ENCODE assay signal across 21 cellular contexts in the genomic region with DNA sequence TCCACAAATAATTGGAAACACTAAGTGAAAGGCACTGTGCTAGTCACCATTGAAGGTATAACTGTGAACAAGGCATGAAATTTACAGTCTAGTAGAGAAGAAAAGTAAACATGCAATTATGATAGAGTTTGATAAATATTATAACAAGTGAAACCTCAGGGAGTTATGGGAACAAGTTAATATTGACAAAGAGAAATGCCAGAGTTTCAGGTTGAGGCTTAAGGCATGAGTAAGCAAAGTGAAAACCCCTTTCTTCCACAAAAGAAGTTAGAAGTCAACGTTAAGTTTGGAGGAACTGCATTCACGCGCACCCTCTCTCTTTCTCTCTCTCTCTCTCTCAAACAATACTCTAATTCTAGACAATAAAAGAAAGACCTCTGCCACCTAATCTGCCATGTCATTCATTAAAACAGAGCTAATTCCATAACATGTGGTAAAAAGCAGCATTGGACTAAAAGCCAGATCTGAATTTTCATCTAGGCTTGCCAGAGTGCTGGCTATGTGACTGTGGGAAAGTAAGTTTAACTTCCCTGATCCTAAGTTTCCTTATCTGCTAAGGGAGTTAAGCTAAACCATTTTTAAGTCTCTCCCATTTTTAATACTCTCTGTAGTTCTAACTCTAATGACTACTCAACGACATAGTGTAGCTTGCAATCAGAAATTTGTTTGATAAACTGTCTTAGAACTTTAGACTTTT. TPM values are rescaled to one million over a fixed set of nuclear protein-coding genes. Genes with fewer than 3 reads are reported as not detected.
"Had no signal": no experiment of that assay in that cellular context is flagged by ENCODE, and none has a peak within 500 bp of the region (broad histone marks: within the 10 kb centered on the region; RNA-seq: fewer than 3 reads in every experiment).

No MANE protein-coding gene starts in this region.

- ATAC-seq: activated CD8-positive, alpha-beta T cell treated with anti-CD3 and anti-CD28 coated beads for 36 hours; gastrocnemius medialis; sciatic nerve; stimulated activated memory B cell treated with anti-CD40 and anti-IgM and Interleukin-4, amounts not matched to agents 10 μg/mL and 1 μg/mL and 100 μg/mL, for 72 hours; upper lobe of right lung had no signal

- H3K4me1 ChIP-seq: gastrocnemius medialis, upper lobe of right lung had no signal

- H3K9me3 ChIP-seq: gastrocnemius medialis, upper lobe of right lung had no signal

- H3K4me3 ChIP-seq: coronary artery, gastrocnemius medialis, smooth muscle cell, upper lobe of right lung had no signal

- H3K36me3 ChIP-seq: brain microvascular endothelial cell, gastrocnemius medialis, upper lobe of right lung had no signal

- H3K27ac ChIP-seq: brain microvascular endothelial cell, coronary artery, gastrocnemius medialis, upper lobe of right lung had no signal

- DNase-seq: activated CD4-positive, alpha-beta T cell treated with anti-CD3 and anti-CD28 coated beads for 48 hours; activated CD8-positive, alpha-beta T cell treated with anti-CD3 and anti-CD28 coated beads for 36 hours; activated naive CD4-positive, alpha-beta T cell treated with Interleukin-2 at 50 U/mL for 16 hours; activated naive CD8-positive, alpha-beta T cell treated with anti-CD3 and anti-CD28 coated beads, Interleukin-2, amount 10 ng/mL, durations not matched to agents 7 days and 5 days; activated T-cell treated with anti-CD3 and anti-CD28 coated beads, Interleukin-2, amount 50 U/mL, for 1 hour; amygdala; brain microvascular endothelial cell; central memory CD4-positive, alpha-beta T cell; erythroblast; gastrocnemius medialis; head of caudate nucleus; stimulated activated CD4-positive, alpha-beta T cell treated with anti-CD3 and anti-CD28 coated beads, Interleukin-4, amount 100 ng/mL, for 24 hours; SW 1271; upper lobe of right lung had no signal

- FAIRE-seq: endometrium had no signal

- H3K27me3 ChIP-seq: brain microvascular endothelial cell, gastrocnemius medialis, upper lobe of right lung had no signal

RNA-seq across cellular contexts. Expression of a gene that starts 22.0 kb away (rescaled TPM):
- total RNA-seq: activated T-helper 2 cell treated with anti-CD3 and anti-CD28 coated beads, Interferon-gamma antibody, Interleukin-2, Interleukin-4, amounts not matched to agents 10 μg/mL and 5 μg/mL and 100 μg/mL, durations not matched to agents 14 hours and 24 hours and 36 hours; T-helper 2 cell treated with Interferon-gamma antibody and Interleukin-4, amounts not matched to agents 100 ng/mL and 5 ng/mL, for 36 hours had no signal
